Comparison of ENCODE assay signal across 37 cellular contexts in the genomic region with DNA sequence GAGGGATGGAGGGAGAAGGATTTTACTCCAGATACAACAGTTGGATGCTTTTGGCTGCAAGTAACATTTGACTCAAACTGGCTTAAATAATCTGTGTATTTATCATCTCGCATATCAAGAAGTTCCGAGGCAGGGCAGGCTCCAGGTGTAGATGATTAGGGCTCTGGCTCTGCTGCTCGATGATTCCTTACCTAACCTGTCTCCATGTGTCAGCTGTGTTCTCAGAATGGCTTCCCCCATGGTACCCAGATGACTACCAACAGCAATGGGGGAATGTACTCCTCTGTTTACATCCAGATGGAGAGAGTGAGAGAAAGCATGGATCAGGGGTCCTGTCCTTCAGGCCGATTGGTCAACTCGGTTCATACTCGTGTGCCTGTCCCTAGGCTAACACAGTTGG.
"Had no signal": no experiment of that assay in that cellular context is flagged by ENCODE, and none has a peak within 500 bp of the region (broad histone marks: within the 10 kb centered on the region; RNA-seq: fewer than 3 reads in every experiment).

No MANE protein-coding gene starts in this region.

- H3K27ac Mint-ChIP-seq: activated CD4-positive, alpha-beta memory T cell treated with anti-CD3 and anti-CD28 coated beads for 36 hours; activated CD4-positive, alpha-beta T cell treated with anti-CD3 and anti-CD28 coated beads for 36 hours; activated CD4-positive, alpha-beta T cell treated with anti-CD3 and anti-CD28 coated beads, Interleukin-2, amount 10 ng/mL, durations not matched to agents 24 days and 14 days; activated CD8-positive, alpha-beta memory T cell treated with anti-CD3 and anti-CD28 coated beads, Interleukin-2, amount 10 ng/mL, durations not matched to agents 7 days and 5 days; activated CD8-positive, alpha-beta T cell treated with anti-CD3 and anti-CD28 coated beads, Interleukin-2, amount 10 ng/mL, durations not matched to agents 7 days and 5 days; activated naive CD4-positive, alpha-beta T cell treated with anti-CD3 and anti-CD28 coated beads for 36 hours; activated naive CD8-positive, alpha-beta T cell treated with anti-CD3 and anti-CD28 coated beads for 36 hours; activated naive CD8-positive, alpha-beta T cell treated with anti-CD3 and anti-CD28 coated beads, Interleukin-2, amount 50 U/mL, for 24 hours; activated T-helper 1 cell treated with anti-CD3 and anti-CD28 coated beads, Interleukin-12 subunit alpha, Interleukin-12 subunit beta, Interleukin-2, Interleukin-4 antibody, amounts not matched to agents 30 ng/mL and 10 ng/mL and 1 ng/mL, durations not matched to agents 14 hours and 24 hours and 36 hours; activated T-helper 2 cell treated with anti-CD3 and anti-CD28 coated beads, Interferon-gamma antibody, Interleukin-2, Interleukin-4, amounts not matched to agents 10 μg/mL and 5 μg/mL and 100 μg/mL, durations not matched to agents 14 hours and 24 hours and 36 hours; brain; dendritic cell treated with granulocyte-macrophage colony-stimulating factor and Interleukin-4, amounts not matched to agents 40 ng/mL and 50 ng/mL, for 4 days; endodermal cell; T-helper 17 cell; T-helper 2 cell treated with Interferon-gamma antibody and Interleukin-4, amounts not matched to agents 5 μg/mL and 100 μg/mL, for 36 hours had no signal

- H3K9me3 ChIP-seq: adrenal gland, breast epithelium, gastrocnemius medialis, heart left ventricle had no signal

- H3K27me3 ChIP-seq: adrenal gland, dorsolateral prefrontal cortex, foreskin keratinocyte had no signal

- H3K9me3 Mint-ChIP-seq: activated naive CD4-positive, alpha-beta T cell treated with anti-CD3 and anti-CD28 coated beads for 36 hours; activated T-helper 1 cell treated with anti-CD3 and anti-CD28 coated beads, Interleukin-12 subunit alpha, Interleukin-12 subunit beta, Interleukin-2, Interleukin-4 antibody, amounts not matched to agents 30 ng/mL and 10 ng/mL and 1 ng/mL, durations not matched to agents 14 hours and 24 hours and 36 hours; central memory CD8-positive, alpha-beta T cell; dendritic cell treated with granulocyte-macrophage colony-stimulating factor and Interleukin-4, amounts not matched to agents 40 ng/mL and 50 ng/mL, for 4 days; endodermal cell had no signal

- H3K4me3 ChIP-seq: adrenal gland, breast epithelium, coronary artery, dorsolateral prefrontal cortex, gastrocnemius medialis, heart left ventricle had no signal

- H3K36me3 ChIP-seq: adrenal gland, breast epithelium, gastrocnemius medialis, heart left ventricle had no signal

- H3K4me3 Mint-ChIP-seq: activated CD4-positive, alpha-beta memory T cell treated with anti-CD3 and anti-CD28 coated beads for 36 hours; activated CD4-positive, alpha-beta T cell treated with anti-CD3 and anti-CD28 coated beads for 36 hours; activated CD4-positive, alpha-beta T cell treated with anti-CD3 and anti-CD28 coated beads, Interleukin-2, amount 10 ng/mL, durations not matched to agents 24 days and 14 days; activated CD8-positive, alpha-beta memory T cell treated with anti-CD3 and anti-CD28 coated beads, Interleukin-2, amount 10 ng/mL, durations not matched to agents 7 days and 5 days; activated CD8-positive, alpha-beta T cell treated with anti-CD3 and anti-CD28 coated beads, Interleukin-2, amount 10 ng/mL, durations not matched to agents 7 days and 5 days; activated naive CD4-positive, alpha-beta T cell treated with anti-CD3 and anti-CD28 coated beads for 36 hours; activated naive CD4-positive, alpha-beta T cell treated with anti-CD3 and anti-CD28 coated beads, Interleukin-2, amount 50 U/mL, for 24 hours; activated naive CD8-positive, alpha-beta T cell treated with anti-CD3 and anti-CD28 coated beads for 36 hours; activated naive CD8-positive, alpha-beta T cell treated with anti-CD3 and anti-CD28 coated beads, Interleukin-2, amount 50 U/mL, for 24 hours; activated T-helper 1 cell treated with anti-CD3 and anti-CD28 coated beads, Interleukin-12 subunit alpha, Interleukin-12 subunit beta, Interleukin-2, Interleukin-4 antibody, amounts not matched to agents 30 ng/mL and 10 ng/mL and 1 ng/mL, durations not matched to agents 14 hours and 24 hours and 36 hours; brain; central memory CD8-positive, alpha-beta T cell; dendritic cell treated with granulocyte-macrophage colony-stimulating factor and Interleukin-4, amounts not matched to agents 40 ng/mL and 50 ng/mL, for 4 days; endodermal cell; T-helper 17 cell; T-helper 2 cell treated with Interferon-gamma antibody and Interleukin-4, amounts not matched to agents 5 μg/mL and 100 μg/mL, for 36 hours had no signal

- DNase-seq: activated CD4-positive, alpha-beta memory T cell treated with anti-CD3 and anti-CD28 coated beads for 36 hours; activated CD4-positive, alpha-beta T cell treated with anti-CD3 and anti-CD28 coated beads for 36 hours; activated CD4-positive, alpha-beta T cell treated with anti-CD3 and anti-CD28 coated beads, Interleukin-2, amount 10 ng/mL, durations not matched to agents 24 days and 14 days; activated CD4-positive, CD25-positive, alpha-beta regulatory T cell; activated CD4-positive, CD25-positive, alpha-beta regulatory T cell treated with anti-CD3 and anti-CD28 coated beads, Interleukin-2, amount 50 U/mL, for 72 hours; activated CD8-positive, alpha-beta memory T cell treated with anti-CD3 and anti-CD28 coated beads, Interleukin-2, amount 10 ng/mL, durations not matched to agents 7 days and 5 days; activated CD8-positive, alpha-beta memory T cell treated with anti-CD3 and anti-CD28 coated beads, Interleukin-2, amount 50 U/mL, for 4 hours; activated CD8-positive, alpha-beta T cell treated with anti-CD3 and anti-CD28 coated beads, Interleukin-2, amount 10 ng/mL, durations not matched to agents 7 days and 5 days; activated effector memory CD4-positive, alpha-beta T cell treated with anti-CD3 and anti-CD28 coated beads, Interleukin-2, amount 50 U/mL, for 16 hours; activated naive CD4-positive, alpha-beta T cell treated with anti-CD3 and anti-CD28 coated beads for 36 hours; activated naive CD8-positive, alpha-beta T cell treated with anti-CD3 and anti-CD28 coated beads for 36 hours; activated naive CD8-positive, alpha-beta T cell treated with anti-CD3 and anti-CD28 coated beads, Interleukin-2, amount 50 U/mL, for 24 hours; activated T-cell treated with anti-CD3 and anti-CD28 coated beads, Interleukin-2, amount 50 U/mL, for 1 hour; activated T-cell treated with anti-CD3 and anti-CD28 coated beads, Interleukin-2, amount 50 U/mL, for 48 hours; adrenal gland; amygdala; aorta; dorsolateral prefrontal cortex; effector memory CD4-positive, alpha-beta T cell; endodermal cell; foreskin keratinocyte; gastrocnemius medialis; glutamatergic neuron; heart left ventricle; T-helper 1 cell; T-helper 17 cell; T1000 had no signal

- H3K27ac ChIP-seq: adrenal gland, breast epithelium, coronary artery, foreskin keratinocyte, gastrocnemius medialis, heart left ventricle had no signal

- H3K4me1 Mint-ChIP-seq: central memory CD8-positive, alpha-beta T cell had no signal

- ATAC-seq: activated CD4-positive, alpha-beta T cell treated with anti-CD3 and anti-CD28 coated beads for 36 hours; activated CD8-positive, alpha-beta memory T cell treated with anti-CD3 and anti-CD28 coated beads, Interleukin-2, amount 10 ng/mL, durations not matched to agents 7 days and 5 days; activated CD8-positive, alpha-beta T cell treated with anti-CD3 and anti-CD28 coated beads, Interleukin-2, amount 10 ng/mL, durations not matched to agents 7 days and 5 days; activated naive CD8-positive, alpha-beta T cell treated with anti-CD3 and anti-CD28 coated beads, Interleukin-2, amount 50 U/mL, for 24 hours; esophagus mucosa; foreskin keratinocyte; gastrocnemius medialis; heart left ventricle; T-helper 17 cell had no signal

- H3K4me1 ChIP-seq: adrenal gland, breast epithelium, gastrocnemius medialis had no signal

- H3K36me3 Mint-ChIP-seq: activated CD4-positive, alpha-beta memory T cell treated with anti-CD3 and anti-CD28 coated beads for 36 hours; activated naive CD4-positive, alpha-beta T cell treated with anti-CD3 and anti-CD28 coated beads, Interleukin-2, amount 50 U/mL, for 24 hours; activated naive CD8-positive, alpha-beta T cell treated with anti-CD3 and anti-CD28 coated beads for 36 hours had no signal
